ENCODE assay signal across 15 cellular contexts in the genomic region with DNA sequence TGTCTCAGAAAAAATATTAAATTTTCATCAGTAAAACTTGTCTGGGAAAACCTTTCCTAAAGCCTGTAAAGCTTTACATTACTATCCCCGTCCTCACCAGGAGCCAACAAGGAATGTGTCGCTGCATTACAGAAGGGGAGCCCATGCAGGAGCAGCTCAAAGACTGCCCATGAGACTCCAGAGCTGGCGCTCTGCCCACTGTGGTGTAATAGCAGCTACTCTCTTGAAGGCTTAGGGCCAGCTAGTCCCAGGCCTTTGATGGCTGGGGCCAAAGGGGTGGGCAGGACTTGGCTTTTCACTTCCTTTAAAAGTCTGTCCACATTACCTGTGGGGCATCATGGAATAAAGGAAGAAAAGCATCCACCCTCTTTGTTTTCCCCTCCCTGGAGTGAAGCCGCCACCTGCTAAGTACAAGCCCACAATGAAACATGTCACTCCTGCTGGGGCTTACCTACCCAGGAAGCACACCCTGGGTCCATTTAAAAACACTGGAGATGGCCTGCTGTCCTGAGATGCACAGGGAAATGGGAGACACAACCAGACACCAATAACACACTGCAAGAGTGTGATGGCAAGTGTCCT.
A peak's percentile ranks its signal among the peaks of the same experiment; 100 is the strongest.
DNase-seq lines count a peak whose midpoint lies in the region; ATAC-seq, FAIRE-seq and TF ChIP-seq lines count a peak whose summit lies in the region.
"Had no signal": no experiment of that assay in that cellular context is flagged by ENCODE, and none has a peak within 500 bp of the region (broad histone marks: within the 10 kb centered on the region; RNA-seq: fewer than 3 reads in every experiment).

No MANE protein-coding gene starts in this region.

- H3K36me3 ChIP-seq in HUES48 (ENCODE audit: control insufficient read depth, insufficient read depth, low read length) (no peaks in the 10 kb centered on the region), body of pancreas (replicated peaks in 1 of 2; ENCODE audit: insufficient read depth in 1 of 2, low read depth in 2 of 2) (no peaks in the 10 kb centered on the region), right atrium auricular region (no peaks in the 10 kb centered on the region), stomach (no peaks in the 10 kb centered on the region), esophagus muscularis mucosa (no peaks in the 10 kb centered on the region)
- H3K36me3 ChIP-seq: suprapubic skin had no signal

- no peak for TF ChIP-seq POLR2A in body of pancreas (IDR thresholded peaks at IDR 0.05)
- no peak for TF ChIP-seq POLR2A in stomach (IDR thresholded peaks at IDR 0.05)
- TF ChIP-seq POLR2A in esophagus muscularis mucosa (IDR thresholded peaks at IDR 0.05; ENCODE audit: low read depth), result no peak

- TF ChIP-seq EP300 in stomach (IDR thresholded peaks at IDR 0.05) (no peak), esophagus muscularis mucosa (IDR thresholded peaks at IDR 0.05) (no peak)

- H3K27me3 ChIP-seq in HUES48 (ENCODE audit: control insufficient read depth, insufficient read depth, low read length) (no peaks in the 10 kb centered on the region), body of pancreas (no peaks in the 10 kb centered on the region), right atrium auricular region (no peaks in the 10 kb centered on the region), stomach (no peaks in the 10 kb centered on the region), esophagus muscularis mucosa (no peaks in the 10 kb centered on the region)
- H3K27me3 ChIP-seq: suprapubic skin had no signal

- 76 to 92% methylated on average over 4 of the region's 4 CpGs for WGBS in body of pancreas, 2 donors
- 65 to 92% (median 87%) methylated on average over 4 of the region's 4 CpGs for WGBS in stomach, 5 donors
- WGBS in esophagus muscularis mucosa, result 60% methylated on average over 4 of the region's 4 CpGs

- TF ChIP-seq CTCF in body of pancreas (IDR thresholded peaks at IDR 0.05) (no peak), right atrium auricular region (IDR thresholded peaks at IDR 0.05) (no peak), stomach (IDR thresholded peaks at IDR 0.05) (no peak), esophagus muscularis mucosa (IDR thresholded peaks at IDR 0.05) (no peak)

- H3K4me1 ChIP-seq in HUES48 (ENCODE audit: control insufficient read depth, insufficient read depth, low read length), result peaks cover 26% of the 10 kb centered on the region
- no peaks in the 10 kb centered on the region for H3K4me1 ChIP-seq in body of pancreas
- peaks cover 0 to 34% of the 10 kb centered on the region in 2 donors for H3K4me1 ChIP-seq in right atrium auricular region
- H3K4me1 ChIP-seq in stomach, result peaks cover 0 to 22% (median 10%) of the 10 kb centered on the region in 4 donors
- peaks cover 34 to 51% (median 42%) of the 10 kb centered on the region in 4 donors for H3K4me1 ChIP-seq in esophagus muscularis mucosa
- H3K4me1 ChIP-seq: suprapubic skin had no signal

- H3K27ac ChIP-seq in HUES48 (ENCODE audit: low read depth, low read length), result peak overlapping the region; percentile 34
- no peak overlapping the region for H3K27ac ChIP-seq in body of pancreas
- no peak overlapping the region for H3K27ac ChIP-seq in right atrium auricular region
- H3K27ac ChIP-seq in stomach, result no peak overlapping the region
- no peak overlapping the region for H3K27ac ChIP-seq in esophagus muscularis mucosa (replicated peaks in 1 of 4)
- H3K27ac ChIP-seq: suprapubic skin had no signal

- ATAC-seq in body of pancreas (no peak), GM21786 (IDR thresholded peaks at IDR 0.05; ENCODE audit: unreplicated experiment) (no peak)
- ATAC-seq: HepG2, PC-3, SK-N-SH treated with all-trans-retinoic acid at 6 μM for 48 hours had no signal

- DNase-seq in body of pancreas (peak in 3 of 4 donors; percentile 42 to 57 (median 49)), right atrium auricular region (ENCODE audit: low spot score) (peak; percentile 90), stomach (peak; percentile 57), esophagus muscularis mucosa (ENCODE audit: extremely low spot score) (no peak), GM19240 (ENCODE audit: insufficient read length, low spot score) (no peak), urothelium cell line (ENCODE audit: low spot score) (no peak)
- DNase-seq: NCI-H1092 treated with DMSO at 0.1 percent for 48 hours, NCI-H446, PC-3 had no signal

- intact Hi-C loops in body of pancreas (cut with DNase I), result no loop called here
- intact Hi-C loops in stomach (cut with DNase I; ENCODE audit: low total_unique reads), result no loop called here
- intact Hi-C loops in esophagus muscularis mucosa (cut with DNase I), result no loop called here

- no peak overlapping the region for H3K9ac ChIP-seq in HUES48 (ENCODE audit: low read depth, low read length)

- FAIRE-seq in urothelium cell line (lab: Jason Lieb, UNC), result no peak
- FAIRE-seq: astrocyte, HepG2 had no signal

- H3K4me3 ChIP-seq in HUES48 (ENCODE audit: low read depth, low read length) (no peak overlapping the region), body of pancreas (no peak overlapping the region), right atrium auricular region (no peak overlapping the region), stomach (no peak overlapping the region), esophagus muscularis mucosa (no peak overlapping the region)
- H3K4me3 ChIP-seq: suprapubic skin had no signal

- H3K9me3 ChIP-seq in HUES48 (ENCODE audit: control insufficient read depth, insufficient read depth, low read length) (no peaks in the 10 kb centered on the region), body of pancreas (no peaks in the 10 kb centered on the region), right atrium auricular region (no peaks in the 10 kb centered on the region), stomach (no peaks in the 10 kb centered on the region), esophagus muscularis mucosa (no peaks in the 10 kb centered on the region)
- H3K9me3 ChIP-seq: suprapubic skin had no signal

Comparison
In these comparisons a context has a peak if more than half of its experiments do, and no peak if none do; other contexts are left out.
1. DNase-seq: peak in body of pancreas (3 of 4), right atrium auricular region (single experiment) and stomach (single experiment); none in esophagus muscularis mucosa (single experiment), GM19240 (single experiment) and urothelium cell line (single experiment).